Comparison of ENCODE assay signal across 22 cellular contexts in genomic region chr16:13064821-13065220, GRCh38.
A peak's percentile ranks its signal among the peaks of the same experiment; 100 is the strongest.
DNase-seq lines count a peak whose midpoint lies in the region; ATAC-seq and TF ChIP-seq lines count a peak whose summit lies in the region.
"Had no signal": no experiment of that assay in that cellular context is flagged by ENCODE, and none has a peak within 500 bp of the region (broad histone marks: within the 10 kb centered on the region; RNA-seq: fewer than 3 reads in every experiment).

No MANE protein-coding gene starts in this region.

- no peaks in the 10 kb centered on the region; the same call in 1 of the 2 replicates for H3K79me2 ChIP-seq in H9 (ENCODE audit: insufficient read depth, low read length)

- ATAC-seq in omental fat pad (ENCODE audit: low FRiP score): no peak
- ATAC-seq: A549, GM12878 had no signal

- no peak overlapping the region for H2BK15ac ChIP-seq in H9 (ENCODE audit: low read depth, low read length)

- WGBS in H9 (ENCODE audit: extremely low coverage, insufficient read length, low lambda C conversion rate): no CpG with 5 or more reads among the region's 1 CpG

- H3K4ac ChIP-seq in H9 (ENCODE audit: low read depth, low read length): no peak overlapping the region

- no peak overlapping the region for H3K23ac ChIP-seq in H9 (ENCODE audit: insufficient read length, low read depth, low read length)

- H3K4me1 Mint-ChIP-seq in H9: peaks cover 19 to 29% of the 10 kb centered on the region in 2 experiments
- H3K4me1 Mint-ChIP-seq: CD14-positive monocyte had no signal

- H4K5ac ChIP-seq in H9 (ENCODE audit: insufficient read length, low read depth, low read length): no peak overlapping the region

- no peak overlapping the region for H2AFZ ChIP-seq in H9 (ENCODE audit: low read length)
- H2AFZ ChIP-seq: GM23248 had no signal

- no peak overlapping the region for H3K14ac ChIP-seq in H9 (ENCODE audit: insufficient read depth, low read length)

- H3K9me3 ChIP-seq in H9 (ENCODE audit: control insufficient read depth, low read depth, low read length): no peaks in the 10 kb centered on the region
- H3K9me3 ChIP-seq: A549; BE2C; BLaER1 treated with 17β-estradiol and CSF1 and Interleukin-3, amounts not matched to agents 10 nM and 100 nM had no signal

- H3K4me1 ChIP-seq in H9 (ENCODE audit: insufficient read depth, low read length): peaks cover 8% of the 10 kb centered on the region; the same call in 1 of the 2 replicates
- H3K4me1 ChIP-seq: A549; BE2C; BLaER1 treated with 17β-estradiol and CSF1 and Interleukin-3, amounts not matched to agents 10 nM and 100 nM had no signal

- no peak overlapping the region for H2AK5ac ChIP-seq in H9 (ENCODE audit: insufficient read length, low read length)

- no peak overlapping the region for H2BK5ac ChIP-seq in H9 (ENCODE audit: insufficient read length, low read length)

- no peaks in the 10 kb centered on the region for H3K27me3 Mint-ChIP-seq in H9 (ENCODE audit: low read depth)
- H3K27me3 Mint-ChIP-seq: CD4-positive, alpha-beta T cell had no signal

- no peak overlapping the region for H3K56ac ChIP-seq in H9 (ENCODE audit: insufficient read length, low read depth, low read length)

- no peak overlapping the region for H3T11ph ChIP-seq in H9 (ENCODE audit: low read length)

- H3K4me2 ChIP-seq in H9 (ENCODE audit: insufficient read depth, insufficient read length, low read length): no peak overlapping the region
- H3K4me2 ChIP-seq: A549; BLaER1 treated with 17β-estradiol and CSF1 and Interleukin-3, amounts not matched to agents 10 nM and 100 nM had no signal

- H4K20me1 ChIP-seq in H9 (ENCODE audit: control insufficient read depth, insufficient read depth, insufficient read length): no peaks in the 10 kb centered on the region
- H4K20me1 ChIP-seq: BLaER1 treated with 17β-estradiol and CSF1 and Interleukin-3, amounts not matched to agents 10 nM and 100 nM had no signal

- H2BK20ac ChIP-seq in H9 (ENCODE audit: low read depth, low read length, poor library complexity, severe bottlenecking): no peak overlapping the region

- no peaks in the 10 kb centered on the region for H3K27me3 ChIP-seq in H9 (ENCODE audit: insufficient read depth, low read length)
- H3K27me3 ChIP-seq: BE2C; BLaER1 treated with 17β-estradiol and CSF1 and Interleukin-3, amounts not matched to agents 10 nM and 100 nM had no signal

- TF ChIP-seq CTCF in H9 (conservative IDR thresholded peaks at IDR 0.05) (no peak), omental fat pad (IDR thresholded peaks at IDR 0.05) (no peak)

- no peaks in the 10 kb centered on the region for H3K79me1 ChIP-seq in H9 (ENCODE audit: insufficient read depth, low read depth, low read length, poor library complexity, severe bottlenecking)

- H3K23me2 ChIP-seq in H9 (ENCODE audit: insufficient read length, low read depth, low read length, poor library complexity, severe bottlenecking): no peaks in the 10 kb centered on the region

- no peak overlapping the region for H2BK12ac ChIP-seq in H9 (ENCODE audit: insufficient read length, low read depth, low read length)

- H2BK120ac ChIP-seq in H9 (ENCODE audit: low read depth, low read length, poor library complexity, severe bottlenecking): no peak overlapping the region

- peaks cover 0 to 8% (median 0%) of the 10 kb centered on the region in 3 experiments; a peak in 4 of 7 replicates for H3K36me3 Mint-ChIP-seq in H9 (ENCODE audit: insufficient read depth in 1 of 3, low read depth in 3 of 3)
- H3K36me3 Mint-ChIP-seq: CD14-positive monocyte had no signal

- no peak overlapping the region for H3K18ac ChIP-seq in H9 (ENCODE audit: insufficient read length, low read depth, low read length)

- no peak overlapping the region for H4K91ac ChIP-seq in H9 (ENCODE audit: insufficient read length, low read depth, low read length)

- H3K9me3 Mint-ChIP-seq in H9: peaks cover 5 to 7% of the 10 kb centered on the region in 2 experiments; a peak in 4 of 5 replicates

- no peak overlapping the region for H4K8ac ChIP-seq in H9 (replicated peaks; ENCODE audit: insufficient read length, low read depth, low read length)

- H3K9ac ChIP-seq in H9 (ENCODE audit: extremely low read depth, insufficient read length, low read length): no peak overlapping the region
- H3K9ac ChIP-seq: BLaER1 treated with 17β-estradiol and CSF1 and Interleukin-3, amounts not matched to agents 10 nM and 100 nM; GM23248 had no signal

- DNase-seq in ELF-1 (ENCODE audit: low read depth, low spot score) (peak; percentile 52), H9 (no peak), iPS-NIHi7 (ENCODE audit: extremely low spot score) (peak; percentile 23), NCI-H526 treated with DMSO at 0.1 percent for 48 hours (lab: John Stamatoyannopoulos, UW) (no peak), omental fat pad (ENCODE audit: low spot score) (no peak)
- DNase-seq in stimulated activated CD4-positive, alpha-beta T cell treated with anti-CD3 and anti-CD28 coated beads, Interleukin-2, amount 100 ng/mL, for 48 hours: no peak
- DNase-seq: 8988T; ACHN; AML-193; BE2C; Calu3; CD4-positive, alpha-beta T cell; COR-L47; DMS53; DMS79 treated with DMSO at 0.1 percent for 48 hours; GDM1; GM23248; HCEC 1CT had no signal

- H3K27ac Mint-ChIP-seq in H9: peak overlapping the region in 2 of 3 experiments; percentile 39 to 81; a peak in 4 of 7 replicates
- H3K27ac Mint-ChIP-seq: CD14-positive monocyte; CD4-positive, alpha-beta T cell had no signal

- no peak overlapping the region for H3K27ac ChIP-seq in H9 (ENCODE audit: insufficient read length, low read depth, low read length)
- H3K27ac ChIP-seq: A549; BLaER1 treated with 17β-estradiol and CSF1 and Interleukin-3, amounts not matched to agents 10 nM and 100 nM; GM23248 had no signal

- no peak overlapping the region for H3K4me3 Mint-ChIP-seq in H9
- H3K4me3 Mint-ChIP-seq: CD14-positive monocyte; CD4-positive, alpha-beta T cell had no signal

Comparison
In these comparisons a context has a peak if more than half of its experiments do, and no peak if none do; other contexts are left out.
1. DNase-seq: peak in ELF-1 (single experiment) and iPS-NIHi7 (single experiment); none in H9 (single experiment), stimulated activated CD4-positive, alpha-beta T cell treated with anti-CD3 and anti-CD28 coated beads, Interleukin-2, amount 100 ng/mL, for 48 hours (0 of 2), NCI-H526 treated with DMSO at 0.1 percent for 48 hours (single experiment) and omental fat pad (single experiment).